Comparison of ENCODE assay signal across 9 cellular contexts in genomic region chr17:1153795-1154546, GRCh38. TPM values are rescaled to one million over a fixed set of nuclear protein-coding genes. Genes with fewer than 3 reads are reported as not detected.
DNase-seq lines count a peak whose midpoint lies in the region; ATAC-seq and TF ChIP-seq lines count a peak whose summit lies in the region.
"Had no signal": no experiment of that assay in that cellular context is flagged by ENCODE, and none has a peak within 500 bp of the region (broad histone marks: within the 10 kb centered on the region; RNA-seq: fewer than 3 reads in every experiment).

No MANE protein-coding gene starts in this region.

- H3K27me3 Mint-ChIP-seq in CD4-positive, alpha-beta T cell, result no peaks in the 10 kb centered on the region
- H3K27me3 Mint-ChIP-seq: activated naive CD4-positive, alpha-beta T cell treated with anti-CD3 and anti-CD28 coated beads, Interleukin-2, amount 50 U/mL, for 24 hours had no signal

- H3K36me3 ChIP-seq in brain microvascular endothelial cell (replicated peaks) (peaks cover 5% of the 10 kb centered on the region), smooth muscle cell (ENCODE audit: low read depth) (no peaks in the 10 kb centered on the region)

- H3K4me2 ChIP-seq in smooth muscle cell, result no peak overlapping the region

- no peaks in the 10 kb centered on the region for H3K9me3 Mint-ChIP-seq in CD4-positive, alpha-beta T cell
- H3K9me3 Mint-ChIP-seq: activated naive CD4-positive, alpha-beta T cell treated with anti-CD3 and anti-CD28 coated beads, Interleukin-2, amount 50 U/mL, for 24 hours had no signal

- in situ Hi-C loops in brain microvascular endothelial cell (cut with HindIII; ENCODE audit: low pct_ligation_motif_present, low sequenced_read_pairs), result no loop called here

- no peaks in the 10 kb centered on the region for H3K4me1 Mint-ChIP-seq in CD4-positive, alpha-beta T cell (ENCODE audit: low read depth)
- H3K4me1 Mint-ChIP-seq: activated naive CD4-positive, alpha-beta T cell treated with anti-CD3 and anti-CD28 coated beads, Interleukin-2, amount 50 U/mL, for 24 hours had no signal

- peaks cover 28% of the 10 kb centered on the region for H4K20me1 ChIP-seq in smooth muscle cell (ENCODE audit: low read depth)

- H3K27me3 ChIP-seq in brain microvascular endothelial cell (replicated peaks) (no peaks in the 10 kb centered on the region), smooth muscle cell (ENCODE audit: low read depth) (no peaks in the 10 kb centered on the region)
- no peaks in the 10 kb centered on the region for H3K27me3 ChIP-seq in CD4-positive, alpha-beta T cell (ENCODE audit: control insufficient read depth, insufficient read depth, low read length)

- no peak for TF ChIP-seq CTCF in brain microvascular endothelial cell (IDR thresholded peaks at IDR 0.05; ENCODE audit: low read depth, low read length, missing control alignments)
- no peak for TF ChIP-seq CTCF in smooth muscle cell (IDR thresholded peaks at IDR 0.05; ENCODE audit: borderline replicate concordance, insufficient read depth, poor library complexity, severe bottlenecking)
- no peak for TF ChIP-seq CTCF in CD4-positive, alpha-beta T cell (IDR thresholded peaks at IDR 0.05)

- intact Hi-C loops in CD4-positive, alpha-beta T cell (cut with DNase I, micrococcal nuclease), result no loop called here

- ATAC-seq in left lobe of liver, result peak; percentile 34
- no peak for ATAC-seq in HG03565 (IDR thresholded peaks at IDR 0.05; ENCODE audit: unreplicated experiment)
- ATAC-seq in CD4-positive, alpha-beta T cell (ENCODE audit: poor library complexity), result no peak

- CTCF ChIA-PET in CD4-positive, alpha-beta T cell (lab: Charles Lee), result no interaction called here

- H3F3A ChIP-seq in smooth muscle cell (ENCODE audit: low read depth), result no peaks in the 10 kb centered on the region

- no peak overlapping the region for H3K27ac Mint-ChIP-seq in CD4-positive, alpha-beta T cell
- H3K27ac Mint-ChIP-seq: activated naive CD4-positive, alpha-beta T cell treated with anti-CD3 and anti-CD28 coated beads, Interleukin-2, amount 50 U/mL, for 24 hours had no signal

- no peak overlapping the region for H3K4me3 Mint-ChIP-seq in CD4-positive, alpha-beta T cell
- H3K4me3 Mint-ChIP-seq: activated naive CD4-positive, alpha-beta T cell treated with anti-CD3 and anti-CD28 coated beads, Interleukin-2, amount 50 U/mL, for 24 hours had no signal

- H3K9ac ChIP-seq in smooth muscle cell (ENCODE audit: low read depth), result no peak overlapping the region

- H3K9me3 ChIP-seq in smooth muscle cell (replicated peaks; ENCODE audit: low read depth), result no peaks in the 10 kb centered on the region
- no peaks in the 10 kb centered on the region for H3K9me3 ChIP-seq in CD4-positive, alpha-beta T cell (ENCODE audit: control insufficient read depth, low read length)

- WGBS in smooth muscle cell (ENCODE audit: low lambda C conversion rate), result 74% methylated on average over 29 of the region's 30 CpGs

- no peak overlapping the region for H3K27ac ChIP-seq in brain microvascular endothelial cell
- no peak overlapping the region for H3K27ac ChIP-seq in smooth muscle cell (ENCODE audit: low read depth)
- no peak overlapping the region for H3K27ac ChIP-seq in CD4-positive, alpha-beta T cell (ENCODE audit: low read depth, low read length)

- no peaks in the 10 kb centered on the region for H3K4me1 ChIP-seq in smooth muscle cell (ENCODE audit: low read depth)

- H3K36me3 Mint-ChIP-seq in CD4-positive, alpha-beta T cell (ENCODE audit: low read depth), result no peaks in the 10 kb centered on the region

- H3K4me3 ChIP-seq in brain microvascular endothelial cell (ENCODE audit: low read depth, low read length) (no peak overlapping the region), smooth muscle cell (no peak overlapping the region)

- no peak overlapping the region for H2AFZ ChIP-seq in smooth muscle cell (ENCODE audit: low read depth)

- POLR2A ChIA-PET in CD4-positive, alpha-beta T cell (lab: Charles Lee), result no interaction called here

- DNase-seq in DMS79 (lab: John Stamatoyannopoulos, UW) (peak; percentile 27), NCI-H1417 treated with DMSO at 0.1 percent for 48 hours (lab: John Stamatoyannopoulos, UW) (peak; percentile 21), brain microvascular endothelial cell (peak; percentile 50), left lobe of liver (ENCODE audit: low spot score) (no peak), smooth muscle cell (lab: John Stamatoyannopoulos, UW; ENCODE audit: unreplicated experiment) (no peak), 8988T (no peak)
- DNase-seq in CD4-positive, alpha-beta T cell, result no peak

- no peaks in the 10 kb centered on the region for H3K79me2 ChIP-seq in smooth muscle cell (ENCODE audit: low read depth)

RNA-seq across cellular contexts. Expression of gene ABR, which starts 25.8 kb away (rescaled TPM):
- total RNA-seq in left lobe of liver (13.4 TPM), smooth muscle cell (26.5 and 29.1 TPM in 2 replicates)
- 16.1 and 23.3 TPM in 2 replicates for polyA plus RNA-seq in smooth muscle cell
- 10 to 100 TPM; 72.4 to 74.8 TPM for total RNA-seq in CD4-positive, alpha-beta T cell

Comparison
In these comparisons a context has a peak if more than half of its experiments do, and no peak if none do; other contexts are left out.
1. DNase-seq: peak in DMS79 (single experiment), NCI-H1417 treated with DMSO at 0.1 percent for 48 hours (single experiment) and brain microvascular endothelial cell (single experiment); none in left lobe of liver (single experiment), smooth muscle cell (single experiment), 8988T (single experiment) and CD4-positive, alpha-beta T cell (0 of 10).